In the genomic region with DNA sequence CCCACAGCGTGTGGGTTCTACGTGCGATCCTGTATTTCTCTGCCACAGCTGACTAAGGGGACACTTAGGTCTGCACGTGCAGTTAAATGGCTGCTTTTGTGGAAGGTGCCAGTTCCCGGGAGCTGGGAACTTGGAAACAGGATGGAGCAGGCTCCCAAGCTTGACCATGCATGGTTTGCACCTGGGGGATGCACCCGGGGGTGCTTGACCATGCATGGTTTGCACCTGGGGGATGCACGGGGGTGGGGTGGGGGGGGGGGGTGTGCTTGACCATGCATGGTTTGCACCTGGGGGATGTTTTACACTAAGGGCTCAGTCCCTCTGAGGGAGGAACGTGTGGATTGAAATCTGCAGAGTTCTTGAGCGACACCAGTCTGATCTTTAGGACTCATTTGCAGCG, we compare ENCODE assay signal across 15 cellular contexts.
"Had no signal": no experiment of that assay in that cellular context is flagged by ENCODE, and none has a peak within 500 bp of the region (broad histone marks: within the 10 kb centered on the region; RNA-seq: fewer than 3 reads in every experiment).

No MANE protein-coding gene starts in this region.

- DNase-seq: activated CD4-positive, alpha-beta T cell treated with anti-CD3 and anti-CD28 coated beads for 36 hours; activated CD4-positive, alpha-beta T cell treated with anti-CD3 and anti-CD28 coated beads, Interleukin-2, amount 50 U/mL, for 48 hours; activated gamma-delta T cell; foreskin fibroblast; glutamatergic neuron; naive B cell; stimulated activated CD4-positive, alpha-beta T cell treated with anti-CD3 and anti-CD28 coated beads, Interleukin-2, amount 100 ng/mL, for 24 hours; stimulated activated naive CD8-positive, alpha-beta T cell treated with anti-CD3 and anti-CD28 coated beads, Interleukin-15, Interleukin-2, amounts not matched to agents 100 U/mL and 50 U/mL, for 24 hours; SW 1271 had no signal

- H3K9me3 ChIP-seq: left lung, pancreas, suprapubic skin had no signal

- H3K27me3 Mint-ChIP-seq: activated CD4-positive, alpha-beta T cell treated with anti-CD3 and anti-CD28 coated beads for 36 hours; activated naive CD4-positive, alpha-beta T cell treated with anti-CD3 and anti-CD28 coated beads, Interleukin-2, amount 50 U/mL, for 24 hours; memory B cell had no signal

- H3K36me3 Mint-ChIP-seq: activated naive CD4-positive, alpha-beta T cell treated with anti-CD3 and anti-CD28 coated beads, Interleukin-2, amount 50 U/mL, for 24 hours; memory B cell; naive B cell; WTC11 had no signal

- H3K27ac Mint-ChIP-seq: activated CD4-positive, alpha-beta T cell treated with anti-CD3 and anti-CD28 coated beads for 36 hours; activated naive CD4-positive, alpha-beta T cell treated with anti-CD3 and anti-CD28 coated beads, Interleukin-2, amount 50 U/mL, for 24 hours; memory B cell; WTC11 had no signal

- H3K4me3 ChIP-seq: left lung, pancreas, suprapubic skin had no signal

- H3K27me3 ChIP-seq: pancreas, suprapubic skin had no signal

- ATAC-seq: activated CD4-positive, alpha-beta T cell treated with anti-CD3 and anti-CD28 coated beads for 36 hours; left lung; stimulated activated naive CD8-positive, alpha-beta T cell treated with anti-CD3 and anti-CD28 coated beads, Interleukin-15, Interleukin-2, amounts not matched to agents 100 U/mL and 50 U/mL, for 24 hours; WTC11 had no signal

- H3K9me3 Mint-ChIP-seq: activated naive CD4-positive, alpha-beta T cell treated with anti-CD3 and anti-CD28 coated beads, Interleukin-2, amount 50 U/mL, for 24 hours; memory B cell; naive B cell; WTC11 had no signal

- H3K27ac ChIP-seq: left lung, pancreas, suprapubic skin had no signal

- H3K4me3 Mint-ChIP-seq: activated CD4-positive, alpha-beta T cell treated with anti-CD3 and anti-CD28 coated beads for 36 hours; activated naive CD4-positive, alpha-beta T cell treated with anti-CD3 and anti-CD28 coated beads, Interleukin-2, amount 50 U/mL, for 24 hours; memory B cell; WTC11 had no signal
